In the genomic region with DNA sequence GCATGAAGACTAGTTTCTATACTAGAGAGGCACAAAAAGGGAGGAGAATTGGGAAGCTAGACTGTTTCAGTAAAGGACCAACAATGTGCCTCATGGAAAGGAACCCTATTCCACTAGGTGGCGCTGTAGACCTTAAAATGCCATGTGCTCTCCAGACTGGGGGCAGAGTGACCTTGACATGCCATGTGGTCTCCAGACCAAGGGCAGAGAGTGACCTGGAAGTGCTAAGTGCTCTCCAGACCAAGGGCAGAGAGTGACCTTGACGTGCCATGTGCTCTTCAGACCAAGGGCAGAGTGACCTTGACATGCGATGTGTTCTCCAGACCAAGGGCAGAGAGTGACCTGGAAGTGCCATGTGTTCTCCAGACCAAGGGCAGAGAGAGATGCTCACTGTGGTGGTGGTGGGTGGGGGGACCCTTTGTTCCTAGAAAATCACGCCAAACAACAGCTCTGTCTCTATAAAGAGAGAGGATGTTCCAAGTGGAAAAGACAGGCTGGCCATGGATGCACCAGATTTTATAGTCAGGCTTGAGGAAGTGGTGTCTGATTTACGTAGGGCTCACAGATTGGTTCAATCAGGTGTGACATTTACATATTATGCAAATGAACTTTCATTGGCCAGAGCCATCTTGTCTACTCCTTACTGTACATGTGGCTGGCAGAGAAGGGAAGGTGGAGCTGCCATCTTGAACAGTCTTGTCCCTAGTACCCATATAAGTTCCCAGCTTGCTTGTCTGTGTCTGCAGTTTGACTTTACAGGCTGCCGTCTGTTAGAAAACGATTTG, we compare ENCODE assay signal across 8 cellular contexts.
A peak's percentile ranks its signal among the peaks of the same experiment; 100 is the strongest.
DNase-seq lines count a peak whose midpoint lies in the region; ATAC-seq, FAIRE-seq and TF ChIP-seq lines count a peak whose summit lies in the region.

No MANE protein-coding gene starts in this region.

- no TSS peak for BruUV-seq in HepG2 (replicated peaks; lab: Mats Ljungman, UMichigan)

- H3K9ac ChIP-seq in HepG2 (ENCODE audit: insufficient read depth, low read depth, low read length): no peak overlapping the region

- FAIRE-seq in GM19239 (lab: Jason Lieb, UNC) (peak; percentile 54), HepG2 (lab: Jason Lieb, UNC) (peak; percentile 84)

- 61% methylated on average over 7 of the region's 7 CpGs for WGBS in HepG2 (ENCODE audit: low lambda C conversion rate)

- no peak for TF ChIP-seq POLR2A in HepG2 (IDR thresholded peaks at IDR 0.05; ENCODE audit: insufficient read depth in 1 of 2, low read depth in 2 of 2, low read length in 2 of 2)

- no peak for TF ChIP-seq EP300 in HepG2 (IDR thresholded peaks at IDR 0.05; ENCODE audit: low read depth in 2 of 2, low read length in 2 of 2)
- TF ChIP-seq EP300 in HepG2 (CRISPR knock-in tag; IDR thresholded peaks at IDR 0.05; ENCODE audit: borderline replicate concordance): no peak

- intact Hi-C loops in HepG2 (cut with micrococcal nuclease; ENCODE audit: unreplicated experiment): loop anchor here (1.0 kb wide), 3 partner anchors 66 to 315 kb away; no protein-coding TSS in a partner anchor

- TF ChIP-seq RAD21 in HepG2 (CRISPR knock-in tag; IDR thresholded peaks at IDR 0.05): peak; percentile 72

- no peaks in the 10 kb centered on the region for H3K4me1 ChIP-seq in HepG2 (ENCODE audit: insufficient read depth, low read length)

- POLR2A ChIA-PET in HepG2 (lab: Yijun Ruan, JAX): no interaction called here

- CTCF ChIA-PET in HepG2 (lab: Yijun Ruan, JAX; ENCODE audit: low intra/inter-chr PET ratio, low total read pairs): interaction anchor here (0.8 to 1.3 kb wide), 4 partner anchors 66 to 315 kb away, joined by 3 to 6 read pairs (median 4); no protein-coding TSS in a partner anchor

- H4K20me1 ChIP-seq in HepG2 (ENCODE audit: insufficient read depth, low read length): no peaks in the 10 kb centered on the region

- in situ Hi-C loops in HepG2 (cut with HindIII; ENCODE audit: extremely low pct_ligation_motif_present, low pct_unique_long_range_greater_than_20kb): loop anchor here (25.0 kb wide), 1 partner anchor 292 kb away; no protein-coding TSS in a partner anchor

- no peak overlapping the region for H3K4me2 ChIP-seq in HepG2 (ENCODE audit: low read depth, low read length)

- H3K79me2 ChIP-seq in HepG2 (ENCODE audit: insufficient read depth, low read length): no peaks in the 10 kb centered on the region

- no peak overlapping the region for H2AFZ ChIP-seq in HepG2 (ENCODE audit: low read length)

- TF ChIP-seq CTCF in WERI-Rb-1 (IDR thresholded peaks at IDR 0.05; ENCODE audit: low read depth, low read length) (peak; percentile 74), HepG2 (CRISPR knock-in tag; IDR thresholded peaks at IDR 0.05) (peak; percentile 89)

- no peak overlapping the region for H3K4me3 ChIP-seq in WERI-Rb-1 (ENCODE audit: low read depth, low read length)
- no peak overlapping the region for H3K4me3 ChIP-seq in HepG2 (replicated peaks in 1 of 3; ENCODE audit: insufficient read depth in 1 of 3, low read depth in 2 of 3, low read length in 3 of 3)

- DNase-seq in DMS53 (lab: John Stamatoyannopoulos, UW) (peak; percentile 80), GM19239 (ENCODE audit: insufficient read length, low spot score) (peak; percentile 3), NAMALWA (ENCODE audit: low spot score) (peak; percentile 83), WERI-Rb-1 (peak; percentile 41), HepG2 (ENCODE audit: low spot score) (peak; percentile 69), NCI-H128 (lab: John Stamatoyannopoulos, UW; ENCODE audit: unreplicated experiment) (no peak), GM19240 (ENCODE audit: insufficient read length, low spot score) (no peak)

- H3K9me3 ChIP-seq in WERI-Rb-1 (ENCODE audit: severe bottlenecking): no peaks in the 10 kb centered on the region
- no peaks in the 10 kb centered on the region for H3K9me3 ChIP-seq in HepG2 (ENCODE audit: low read length)

- peaks cover 57% of the 10 kb centered on the region for H3K27me3 ChIP-seq in WERI-Rb-1 (ENCODE audit: insufficient read depth, low read depth, severe bottlenecking)
- H3K27me3 ChIP-seq in HepG2 (ENCODE audit: control insufficient read depth in 1 of 2, insufficient read depth in 2 of 2, low read length in 2 of 2): no peaks in the 10 kb centered on the region

- no peak overlapping the region for H3K27ac ChIP-seq in WERI-Rb-1
- no peak overlapping the region for H3K27ac ChIP-seq in HepG2 (ENCODE audit: extremely low read length, insufficient read depth, low read length)

- H3K36me3 ChIP-seq in WERI-Rb-1: no peaks in the 10 kb centered on the region
- no peaks in the 10 kb centered on the region for H3K36me3 ChIP-seq in HepG2 (replicated peaks in 1 of 2; ENCODE audit: control insufficient read depth in 1 of 2, insufficient read depth in 2 of 2, low read length in 2 of 2)

- ATAC-seq in HepG2 (peak; percentile 97), GM21576 (IDR thresholded peaks at IDR 0.05; ENCODE audit: unreplicated experiment) (no peak)

TF ChIP-seq in HepG2, 621 proteins besides CTCF, POLR2A, EP300 and RAD21 (continues in another document):
- TF ChIP-seq ZNF44 (CRISPR knock-in tag; IDR thresholded peaks at IDR 0.05) (no peak), FOSL1 (CRISPR knock-in tag; IDR thresholded peaks at IDR 0.05; ENCODE audit: borderline replicate concordance) (no peak), SP5 (CRISPR knock-in tag; IDR thresholded peaks at IDR 0.05; ENCODE audit: borderline replicate concordance, low read depth) (no peak), ZNF781 (CRISPR knock-in tag; IDR thresholded peaks at IDR 0.05; ENCODE audit: borderline replicate concordance, not compliant biosample characterization) (no peak), ZNF230 (CRISPR knock-in tag; IDR thresholded peaks at IDR 0.05) (no peak), ZNF224 (CRISPR knock-in tag; IDR thresholded peaks at IDR 0.05) (no peak), RXRB (CRISPR knock-in tag; IDR thresholded peaks at IDR 0.05; ENCODE audit: borderline replicate concordance) (0 out of 2 replicates have a peak, but pooled peaks have one; percentile 13), POGZ (CRISPR knock-in tag; IDR thresholded peaks at IDR 0.05) (0 out of 2 replicates have a peak, but pooled peaks have one; percentile 25), RFX1 (IDR thresholded peaks at IDR 0.05) (no peak), NR2C2 (CRISPR knock-in tag; IDR thresholded peaks at IDR 0.05; ENCODE audit: borderline replicate concordance) (peak; percentile 97), MYNN (CRISPR knock-in tag; IDR thresholded peaks at IDR 0.05; ENCODE audit: low read depth) (no peak), SMAD3 (CRISPR knock-in tag; IDR thresholded peaks at IDR 0.05) (no peak), ESRRA (CRISPR knock-in tag; IDR thresholded peaks at IDR 0.05; ENCODE audit: low read depth) (peak; percentile 100)
- TF ChIP-seq, protein P1, sequence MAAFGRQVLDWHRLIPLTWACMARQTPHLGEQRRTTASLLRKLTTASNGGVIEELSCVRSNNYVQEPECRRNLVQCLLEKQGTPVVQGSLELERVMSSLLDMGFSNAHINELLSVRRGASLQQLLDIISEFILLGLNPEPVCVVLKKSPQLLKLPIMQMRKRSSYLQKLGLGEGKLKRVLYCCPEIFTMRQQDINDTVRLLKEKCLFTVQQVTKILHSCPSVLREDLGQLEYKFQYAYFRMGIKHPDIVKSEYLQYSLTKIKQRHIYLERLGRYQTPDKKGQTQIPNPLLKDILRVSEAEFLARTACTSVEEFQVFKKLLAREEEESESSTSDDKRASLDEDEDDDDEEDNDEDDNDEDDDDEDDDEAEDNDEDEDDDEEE (CRISPR knock-in tag; IDR thresholded peaks at IDR 0.05): no peak
- TF ChIP-seq, protein P2, sequence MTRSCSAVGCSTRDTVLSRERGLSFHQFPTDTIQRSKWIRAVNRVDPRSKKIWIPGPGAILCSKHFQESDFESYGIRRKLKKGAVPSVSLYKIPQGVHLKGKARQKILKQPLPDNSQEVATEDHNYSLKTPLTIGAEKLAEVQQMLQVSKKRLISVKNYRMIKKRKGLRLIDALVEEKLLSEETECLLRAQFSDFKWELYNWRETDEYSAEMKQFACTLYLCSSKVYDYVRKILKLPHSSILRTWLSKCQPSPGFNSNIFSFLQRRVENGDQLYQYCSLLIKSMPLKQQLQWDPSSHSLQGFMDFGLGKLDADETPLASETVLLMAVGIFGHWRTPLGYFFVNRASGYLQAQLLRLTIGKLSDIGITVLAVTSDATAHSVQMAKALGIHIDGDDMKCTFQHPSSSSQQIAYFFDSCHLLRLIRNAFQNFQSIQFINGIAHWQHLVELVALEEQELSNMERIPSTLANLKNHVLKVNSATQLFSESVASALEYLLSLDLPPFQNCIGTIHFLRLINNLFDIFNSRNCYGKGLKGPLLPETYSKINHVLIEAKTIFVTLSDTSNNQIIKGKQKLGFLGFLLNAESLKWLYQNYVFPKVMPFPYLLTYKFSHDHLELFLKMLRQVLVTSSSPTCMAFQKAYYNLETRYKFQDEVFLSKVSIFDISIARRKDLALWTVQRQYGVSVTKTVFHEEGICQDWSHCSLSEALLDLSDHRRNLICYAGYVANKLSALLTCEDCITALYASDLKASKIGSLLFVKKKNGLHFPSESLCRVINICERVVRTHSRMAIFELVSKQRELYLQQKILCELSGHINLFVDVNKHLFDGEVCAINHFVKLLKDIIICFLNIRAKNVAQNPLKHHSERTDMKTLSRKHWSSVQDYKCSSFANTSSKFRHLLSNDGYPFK (CRISPR knock-in tag; IDR thresholded peaks at IDR 0.05; ENCODE audit: borderline replicate concordance): 0 out of 2 replicates have a peak, but pooled peaks have one; percentile 40
- TF ChIP-seq, protein P3, sequence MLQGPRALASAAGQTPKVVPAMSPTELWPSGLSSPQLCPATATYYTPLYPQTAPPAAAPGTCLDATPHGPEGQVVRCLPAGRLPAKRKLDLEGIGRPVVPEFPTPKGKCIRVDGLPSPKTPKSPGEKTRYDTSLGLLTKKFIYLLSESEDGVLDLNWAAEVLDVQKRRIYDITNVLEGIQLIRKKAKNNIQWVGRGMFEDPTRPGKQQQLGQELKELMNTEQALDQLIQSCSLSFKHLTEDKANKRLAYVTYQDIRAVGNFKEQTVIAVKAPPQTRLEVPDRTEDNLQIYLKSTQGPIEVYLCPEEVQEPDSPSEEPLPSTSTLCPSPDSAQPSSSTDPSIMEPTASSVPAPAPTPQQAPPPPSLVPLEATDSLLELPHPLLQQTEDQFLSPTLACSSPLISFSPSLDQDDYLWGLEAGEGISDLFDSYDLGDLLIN (CRISPR knock-in tag; IDR thresholded peaks at IDR 0.05; ENCODE audit: borderline replicate concordance): no peak
- TF ChIP-seq, protein P4, sequence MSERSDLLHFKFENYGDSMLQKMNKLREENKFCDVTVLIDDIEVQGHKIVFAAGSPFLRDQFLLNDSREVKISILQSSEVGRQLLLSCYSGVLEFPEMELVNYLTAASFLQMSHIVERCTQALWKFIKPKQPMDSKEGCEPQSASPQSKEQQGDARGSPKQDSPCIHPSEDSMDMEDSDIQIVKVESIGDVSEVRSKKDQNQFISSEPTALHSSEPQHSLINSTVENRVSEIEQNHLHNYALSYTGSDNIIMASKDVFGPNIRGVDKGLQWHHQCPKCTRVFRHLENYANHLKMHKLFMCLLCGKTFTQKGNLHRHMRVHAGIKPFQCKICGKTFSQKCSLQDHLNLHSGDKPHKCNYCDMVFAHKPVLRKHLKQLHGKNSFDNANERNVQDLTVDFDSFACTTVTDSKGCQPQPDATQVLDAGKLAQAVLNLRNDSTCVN (CRISPR knock-in tag; IDR thresholded peaks at IDR 0.05; ENCODE audit: borderline replicate concordance): peak; percentile 77; the same call in 1 of the 2 replicates

Comparison
In these comparisons a context has a peak if more than half of its experiments do, and no peak if none do; other contexts are left out.
1. DNase-seq: peak in DMS53 (single experiment), GM19239 (single experiment), NAMALWA (single experiment), WERI-Rb-1 (single experiment) and HepG2 (single experiment); none in NCI-H128 (single experiment) and GM19240 (single experiment).